In genomic region chr9:135499326-135500070, GRCh38 we compare ENCODE assay signal across 1 cellular context.
A peak's percentile ranks its signal among the peaks of the same experiment; 100 is the strongest.
TF ChIP-seq lines count a peak whose summit lies in the region.

No MANE protein-coding gene starts in this region.

TF ChIP-seq in HepG2, 621 proteins besides CTCF, POLR2A, EP300 and RAD21 (continued from another document):
- TF ChIP-seq ZNF879 (CRISPR knock-in tag; IDR thresholded peaks at IDR 0.05) (peak; percentile 28; the same call in 1 of the 2 replicates), SMAD3 (CRISPR knock-in tag; IDR thresholded peaks at IDR 0.05) (no peak), ZNF772 (CRISPR knock-in tag; IDR thresholded peaks at IDR 0.05) (0 out of 2 replicates have a peak, but pooled peaks have one; percentile 9), HES4 (CRISPR knock-in tag; IDR thresholded peaks at IDR 0.05; ENCODE audit: borderline replicate concordance) (peak; percentile 75; the same call in 1 of the 2 replicates), ZNF205 (CRISPR knock-in tag; IDR thresholded peaks at IDR 0.05) (0 out of 2 replicates have a peak, but pooled peaks have one; percentile 33), SNRNP70 (IDR thresholded peaks at IDR 0.05; ENCODE audit: low read depth, low read length) (no peak), BORCS8-MEF2B (CRISPR knock-in tag; IDR thresholded peaks at IDR 0.05) (peak; percentile 66; the same call in 1 of the 2 replicates), LCORL (IDR thresholded peaks at IDR 0.05) (0 out of 2 replicates have a peak, but pooled peaks have one; percentile 12), LCORL (CRISPR knock-in tag; IDR thresholded peaks at IDR 0.05) (no peak), AGO1 (IDR thresholded peaks at IDR 0.05; ENCODE audit: low read depth, low read length, poor library complexity, severe bottlenecking) (peak; percentile 77), NFATC3 (CRISPR knock-in tag; IDR thresholded peaks at IDR 0.05) (no peak), SKI (IDR thresholded peaks at IDR 0.05; ENCODE audit: partially characterized antibody) (no peak), ZNF124 (CRISPR knock-in tag; IDR thresholded peaks at IDR 0.05) (no peak), PHF5A (CRISPR knock-in tag; IDR thresholded peaks at IDR 0.05; ENCODE audit: low read depth, unreplicated experiment) (no peak), ZNF207 (IDR thresholded peaks at IDR 0.05; ENCODE audit: borderline replicate concordance) (no peak; the same call in 1 of the 2 replicates), DBP (CRISPR knock-in tag; IDR thresholded peaks at IDR 0.05; ENCODE audit: not compliant biosample characterization) (no peak), ZNF331 (CRISPR knock-in tag; IDR thresholded peaks at IDR 0.05) (0 out of 2 replicates have a peak, but pooled peaks have one; percentile 10), ZBTB40 (IDR thresholded peaks at IDR 0.05) (no peak), ZBTB40 (CRISPR knock-in tag; IDR thresholded peaks at IDR 0.05) (no peak), TAF1 (CRISPR knock-in tag; IDR thresholded peaks at IDR 0.05) (peak; percentile 67), SP1 (IDR thresholded peaks at IDR 0.05) (no peak), SP1 (CRISPR knock-in tag; IDR thresholded peaks at IDR 0.05) (no peak; the same call in 1 of the 2 replicates), CENPBD1 (CRISPR knock-in tag; IDR thresholded peaks at IDR 0.05; ENCODE audit: borderline replicate concordance, low read depth) (no peak), RFXAP (CRISPR knock-in tag; IDR thresholded peaks at IDR 0.05; ENCODE audit: borderline replicate concordance) (peak; percentile 38; the same call in 1 of the 2 replicates), ZNF333 (CRISPR knock-in tag; IDR thresholded peaks at IDR 0.05; ENCODE audit: borderline replicate concordance) (peak; percentile 5; the same call in 1 of the 2 replicates), HMG20B (CRISPR knock-in tag; conservative IDR thresholded peaks at IDR 0.05) (no peak), RFX1 (IDR thresholded peaks at IDR 0.05) (peak; percentile 92), TBL1XR1 (IDR thresholded peaks at IDR 0.05; ENCODE audit: borderline replicate concordance, low read length, partially characterized antibody) (peak; percentile 61)
- TF ChIP-seq, protein P1, sequence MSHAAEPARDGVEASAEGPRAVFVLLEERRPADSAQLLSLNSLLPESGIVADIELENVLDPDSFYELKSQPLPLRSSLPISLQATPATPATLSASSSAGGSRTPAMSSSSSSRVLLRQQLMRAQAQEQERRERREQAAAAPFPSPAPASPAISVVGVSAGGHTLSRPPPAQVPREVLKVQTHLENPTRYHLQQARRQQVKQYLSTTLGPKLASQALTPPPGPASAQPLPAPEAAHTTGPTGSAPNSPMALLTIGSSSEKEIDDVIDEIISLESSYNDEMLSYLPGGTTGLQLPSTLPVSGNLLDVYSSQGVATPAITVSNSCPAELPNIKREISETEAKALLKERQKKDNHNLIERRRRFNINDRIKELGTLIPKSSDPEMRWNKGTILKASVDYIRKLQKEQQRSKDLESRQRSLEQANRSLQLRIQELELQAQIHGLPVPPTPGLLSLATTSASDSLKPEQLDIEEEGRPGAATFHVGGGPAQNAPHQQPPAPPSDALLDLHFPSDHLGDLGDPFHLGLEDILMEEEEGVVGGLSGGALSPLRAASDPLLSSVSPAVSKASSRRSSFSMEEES (CRISPR knock-in tag; IDR thresholded peaks at IDR 0.05), result peak; percentile 77
TF ChIP-seq in HepG2: peak in this region for 126.
